Comparison of ENCODE assay signal across 11 cellular contexts in the genomic region with DNA sequence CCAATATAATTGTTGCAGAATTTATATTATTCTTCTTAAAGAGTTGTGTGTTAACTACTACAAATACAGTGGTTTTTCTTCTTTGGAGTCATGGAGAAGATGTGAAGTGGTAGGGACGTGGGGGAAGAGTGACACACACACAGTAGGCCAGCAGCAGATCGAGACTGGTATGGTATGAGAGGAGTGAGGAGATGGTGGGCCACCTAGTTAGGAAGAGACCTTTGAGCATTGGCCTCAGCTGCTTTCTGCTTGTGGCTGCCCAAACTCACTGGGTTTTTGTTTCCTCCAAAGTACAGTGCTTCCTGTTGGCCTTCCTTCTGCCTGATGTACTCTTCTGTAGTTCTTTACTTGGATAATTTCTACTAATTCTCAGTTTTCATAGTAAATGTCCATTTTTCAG. TPM values are rescaled to one million over a fixed set of nuclear protein-coding genes. Genes with fewer than 3 reads are reported as not detected.
A peak's percentile ranks its signal among the peaks of the same experiment; 100 is the strongest.
DNase-seq lines count a peak whose midpoint lies in the region; ATAC-seq and TF ChIP-seq lines count a peak whose summit lies in the region.
"Had no signal": no experiment of that assay in that cellular context is flagged by ENCODE, and none has a peak within 500 bp of the region (broad histone marks: within the 10 kb centered on the region; RNA-seq: fewer than 3 reads in every experiment).

No MANE protein-coding gene starts in this region.

- peaks cover 5% of the 10 kb centered on the region for H3K36me3 Mint-ChIP-seq in activated CD8-positive, alpha-beta memory T cell treated with anti-CD3 and anti-CD28 coated beads, Interleukin-2, amount 10 ng/mL, durations not matched to agents 7 days and 5 days

- TF ChIP-seq CTCF in left lung (IDR thresholded peaks at IDR 0.05), result no peak

- no peaks in the 10 kb centered on the region for H3K27me3 Mint-ChIP-seq in activated CD8-positive, alpha-beta memory T cell treated with anti-CD3 and anti-CD28 coated beads, Interleukin-2, amount 10 ng/mL, durations not matched to agents 7 days and 5 days
- H3K27me3 Mint-ChIP-seq: activated CD4-positive, alpha-beta T cell treated with anti-CD3 and anti-CD28 coated beads, Interleukin-2, amount 10 ng/mL, durations not matched to agents 7 days and 5 days; naive thymus-derived CD4-positive, alpha-beta T cell had no signal

- ATAC-seq in activated CD8-positive, alpha-beta memory T cell treated with anti-CD3 and anti-CD28 coated beads, Interleukin-2, amount 10 ng/mL, durations not matched to agents 7 days and 5 days, result peak; percentile 30
- ATAC-seq in SK-N-SH treated with all-trans-retinoic acid at 6 μM for 48 hours, result peak; percentile 5; the same call in 1 of the 3 replicates
- peak; percentile 19 for ATAC-seq in left lung
- ATAC-seq in GM18498 (IDR thresholded peaks at IDR 0.05; ENCODE audit: unreplicated experiment), result no peak
- ATAC-seq: naive thymus-derived CD4-positive, alpha-beta T cell had no signal

- DNase-seq in activated CD8-positive, alpha-beta memory T cell treated with anti-CD3 and anti-CD28 coated beads, Interleukin-2, amount 10 ng/mL, durations not matched to agents 7 days and 5 days, result no peak
- DNase-seq in activated CD8-positive, alpha-beta memory T cell treated with anti-CD3 and anti-CD28 coated beads, Interleukin-2, amount 50 U/mL, for 48 hours, result no peak
- DNase-seq in left lung (no peak), NCI-H1048 (lab: John Stamatoyannopoulos, UW) (no peak), iPS-NIHi7 (ENCODE audit: extremely low spot score) (no peak)
- DNase-seq: activated CD4-positive, alpha-beta T cell treated with anti-CD3 and anti-CD28 coated beads, Interleukin-2, amount 10 ng/mL, durations not matched to agents 7 days and 5 days; naive thymus-derived CD4-positive, alpha-beta T cell had no signal

- H3K4me3 ChIP-seq in left lung, result no peak overlapping the region
- H3K4me3 ChIP-seq in subcutaneous abdominal adipose tissue (ENCODE audit: low read depth in 1 of 5, low read length in 5 of 5), result no peak overlapping the region

- H3K36me3 ChIP-seq in left lung, result no peaks in the 10 kb centered on the region
- no peaks in the 10 kb centered on the region for H3K36me3 ChIP-seq in subcutaneous abdominal adipose tissue (ENCODE audit: control insufficient read depth in 5 of 5, insufficient read depth in 5 of 5, low read length in 5 of 5)

- peaks cover 37% of the 10 kb centered on the region for H3K4me1 Mint-ChIP-seq in activated CD8-positive, alpha-beta memory T cell treated with anti-CD3 and anti-CD28 coated beads, Interleukin-2, amount 10 ng/mL, durations not matched to agents 7 days and 5 days

- no peak overlapping the region for H3K27ac Mint-ChIP-seq in activated CD8-positive, alpha-beta memory T cell treated with anti-CD3 and anti-CD28 coated beads, Interleukin-2, amount 10 ng/mL, durations not matched to agents 7 days and 5 days
- H3K27ac Mint-ChIP-seq: activated CD4-positive, alpha-beta T cell treated with anti-CD3 and anti-CD28 coated beads, Interleukin-2, amount 10 ng/mL, durations not matched to agents 7 days and 5 days; activated T-helper 2 cell treated with anti-CD3 and anti-CD28 coated beads, Interferon-gamma antibody, Interleukin-2, Interleukin-4, amounts not matched to agents 10 μg/mL and 5 μg/mL and 100 μg/mL, durations not matched to agents 14 hours and 24 hours and 36 hours had no signal

- H3K4me1 ChIP-seq in left lung (peaks cover 25 to 69% of the 10 kb centered on the region in 2 donors), subcutaneous abdominal adipose tissue (ENCODE audit: control insufficient read depth in 5 of 5, insufficient read depth in 5 of 5, low read length in 5 of 5) (peaks cover 6 to 50% (median 40%) of the 10 kb centered on the region in 5 donors)

- H3K27me3 ChIP-seq in left lung (no peaks in the 10 kb centered on the region), subcutaneous abdominal adipose tissue (ENCODE audit: control insufficient read depth in 5 of 5, insufficient read depth in 4 of 5, low read length in 5 of 5) (no peaks in the 10 kb centered on the region)

- H3K9me3 Mint-ChIP-seq in activated CD8-positive, alpha-beta memory T cell treated with anti-CD3 and anti-CD28 coated beads, Interleukin-2, amount 10 ng/mL, durations not matched to agents 7 days and 5 days (ENCODE audit: low read depth), result no peaks in the 10 kb centered on the region
- H3K9me3 Mint-ChIP-seq: activated CD4-positive, alpha-beta T cell treated with anti-CD3 and anti-CD28 coated beads, Interleukin-2, amount 10 ng/mL, durations not matched to agents 7 days and 5 days; activated T-helper 2 cell treated with anti-CD3 and anti-CD28 coated beads, Interferon-gamma antibody, Interleukin-2, Interleukin-4, amounts not matched to agents 10 μg/mL and 5 μg/mL and 100 μg/mL, durations not matched to agents 14 hours and 24 hours and 36 hours; naive thymus-derived CD4-positive, alpha-beta T cell had no signal

- H3K27ac ChIP-seq in left lung (peak overlapping the region in 1 of 2 donors; percentile 65), subcutaneous abdominal adipose tissue (ENCODE audit: low read depth, low read length) (peak overlapping the region; percentile 81)

- no peaks in the 10 kb centered on the region for H3K9me3 ChIP-seq in left lung
- H3K9me3 ChIP-seq in subcutaneous abdominal adipose tissue (ENCODE audit: control insufficient read depth in 5 of 5, low read length in 5 of 5), result no peaks in the 10 kb centered on the region

- no peak overlapping the region for H3K4me3 Mint-ChIP-seq in activated CD8-positive, alpha-beta memory T cell treated with anti-CD3 and anti-CD28 coated beads, Interleukin-2, amount 10 ng/mL, durations not matched to agents 7 days and 5 days
- H3K4me3 Mint-ChIP-seq: activated CD4-positive, alpha-beta T cell treated with anti-CD3 and anti-CD28 coated beads, Interleukin-2, amount 10 ng/mL, durations not matched to agents 7 days and 5 days had no signal

- intact Hi-C loops in left lung (cut with DNase I), result no loop called here

- CTCF ChIA-PET in activated CD8-positive, alpha-beta memory T cell treated with anti-CD3 and anti-CD28 coated beads, Interleukin-2, amount 10 ng/mL, durations not matched to agents 7 days and 5 days (lab: Charles Lee), result interaction anchor here (0.9 to 1.4 kb wide), 5 partner anchors 20 to 126 kb away, joined by 3 to 8 read pairs (median 3); no protein-coding TSS in a partner anchor

- peak overlapping the region in 1 of 5 donors; percentile 2 for H3K9ac ChIP-seq in subcutaneous abdominal adipose tissue (ENCODE audit: low read length in 5 of 5)

TF ChIP-seq in SK-N-SH treated with all-trans-retinoic acid at 6 μM for 48 hours, 23 proteins besides CTCF, POLR2A, EP300 and RAD21 (continues in another document):
- TF ChIP-seq, protein P1, sequence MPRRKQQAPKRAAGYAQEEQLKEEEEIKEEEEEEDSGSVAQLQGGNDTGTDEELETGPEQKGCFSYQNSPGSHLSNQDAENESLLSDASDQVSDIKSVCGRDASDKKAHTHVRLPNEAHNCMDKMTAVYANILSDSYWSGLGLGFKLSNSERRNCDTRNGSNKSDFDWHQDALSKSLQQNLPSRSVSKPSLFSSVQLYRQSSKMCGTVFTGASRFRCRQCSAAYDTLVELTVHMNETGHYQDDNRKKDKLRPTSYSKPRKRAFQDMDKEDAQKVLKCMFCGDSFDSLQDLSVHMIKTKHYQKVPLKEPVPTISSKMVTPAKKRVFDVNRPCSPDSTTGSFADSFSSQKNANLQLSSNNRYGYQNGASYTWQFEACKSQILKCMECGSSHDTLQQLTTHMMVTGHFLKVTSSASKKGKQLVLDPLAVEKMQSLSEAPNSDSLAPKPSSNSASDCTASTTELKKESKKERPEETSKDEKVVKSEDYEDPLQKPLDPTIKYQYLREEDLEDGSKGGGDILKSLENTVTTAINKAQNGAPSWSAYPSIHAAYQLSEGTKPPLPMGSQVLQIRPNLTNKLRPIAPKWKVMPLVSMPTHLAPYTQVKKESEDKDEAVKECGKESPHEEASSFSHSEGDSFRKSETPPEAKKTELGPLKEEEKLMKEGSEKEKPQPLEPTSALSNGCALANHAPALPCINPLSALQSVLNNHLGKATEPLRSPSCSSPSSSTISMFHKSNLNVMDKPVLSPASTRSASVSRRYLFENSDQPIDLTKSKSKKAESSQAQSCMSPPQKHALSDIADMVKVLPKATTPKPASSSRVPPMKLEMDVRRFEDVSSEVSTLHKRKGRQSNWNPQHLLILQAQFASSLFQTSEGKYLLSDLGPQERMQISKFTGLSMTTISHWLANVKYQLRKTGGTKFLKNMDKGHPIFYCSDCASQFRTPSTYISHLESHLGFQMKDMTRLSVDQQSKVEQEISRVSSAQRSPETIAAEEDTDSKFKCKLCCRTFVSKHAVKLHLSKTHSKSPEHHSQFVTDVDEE (CRISPR knock-in tag; IDR thresholded peaks at IDR 0.05), result no peak
- TF ChIP-seq, protein P2, sequence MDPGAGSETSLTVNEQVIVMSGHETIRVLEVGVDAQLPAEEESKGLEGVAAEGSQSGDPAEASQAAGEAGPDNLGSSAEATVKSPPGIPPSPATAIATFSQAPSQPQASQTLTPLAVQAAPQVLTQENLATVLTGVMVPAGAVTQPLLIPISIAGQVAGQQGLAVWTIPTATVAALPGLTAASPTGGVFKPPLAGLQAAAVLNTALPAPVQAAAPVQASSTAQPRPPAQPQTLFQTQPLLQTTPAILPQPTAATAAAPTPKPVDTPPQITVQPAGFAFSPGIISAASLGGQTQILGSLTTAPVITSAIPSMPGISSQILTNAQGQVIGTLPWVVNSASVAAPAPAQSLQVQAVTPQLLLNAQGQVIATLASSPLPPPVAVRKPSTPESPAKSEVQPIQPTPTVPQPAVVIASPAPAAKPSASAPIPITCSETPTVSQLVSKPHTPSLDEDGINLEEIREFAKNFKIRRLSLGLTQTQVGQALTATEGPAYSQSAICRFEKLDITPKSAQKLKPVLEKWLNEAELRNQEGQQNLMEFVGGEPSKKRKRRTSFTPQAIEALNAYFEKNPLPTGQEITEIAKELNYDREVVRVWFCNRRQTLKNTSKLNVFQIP (CRISPR knock-in tag; IDR thresholded peaks at IDR 0.05; ENCODE audit: borderline replicate concordance, low read depth), result no peak
- TF ChIP-seq ESRRG (CRISPR knock-in tag; IDR thresholded peaks at IDR 0.05) (no peak), RARB (CRISPR knock-in tag; IDR thresholded peaks at IDR 0.05) (no peak), ISL1 (CRISPR knock-in tag; IDR thresholded peaks at IDR 0.05) (no peak), PPARA (CRISPR knock-in tag; IDR thresholded peaks at IDR 0.05; ENCODE audit: borderline replicate concordance) (no peak), ARNTL (CRISPR knock-in tag; IDR thresholded peaks at IDR 0.05; ENCODE audit: borderline replicate concordance, low read depth) (no peak), SNAI2 (CRISPR knock-in tag; IDR thresholded peaks at IDR 0.05) (no peak), TOX (CRISPR knock-in tag; IDR thresholded peaks at IDR 0.05; ENCODE audit: borderline replicate concordance) (no peak), ZNF70 (CRISPR knock-in tag; IDR thresholded peaks at IDR 0.05) (no peak), GLIS3 (CRISPR knock-in tag; IDR thresholded peaks at IDR 0.05) (no peak), ZNF8 (CRISPR knock-in tag; IDR thresholded peaks at IDR 0.05) (no peak), ZC3H10 (CRISPR knock-in tag; IDR thresholded peaks at IDR 0.05) (no peak)

RNA-seq across cellular contexts. Expression of a gene that starts 14.6 kb away (rescaled TPM):
- total RNA-seq in activated CD8-positive, alpha-beta memory T cell treated with anti-CD3 and anti-CD28 coated beads, Interleukin-2, amount 10 ng/mL, durations not matched to agents 7 days and 5 days, result 10 to 100 TPM; 19.8 to 28.4 TPM
- total RNA-seq in left lung, result 100 to 1,000 TPM; 179 to 195 TPM

Comparison
In these comparisons a context has a peak if more than half of its experiments do, and no peak if none do; other contexts are left out.
1. RNA of a gene that starts 14.6 kb away (total RNA-seq): 179 to 195 TPM in left lung; 19.8 to 28.4 TPM in activated CD8-positive, alpha-beta memory T cell treated with anti-CD3 and anti-CD28 coated beads, Interleukin-2, amount 10 ng/mL, durations not matched to agents 7 days and 5 days; every median in the first group is over 4 times any median in the second.